In the genomic region with DNA sequence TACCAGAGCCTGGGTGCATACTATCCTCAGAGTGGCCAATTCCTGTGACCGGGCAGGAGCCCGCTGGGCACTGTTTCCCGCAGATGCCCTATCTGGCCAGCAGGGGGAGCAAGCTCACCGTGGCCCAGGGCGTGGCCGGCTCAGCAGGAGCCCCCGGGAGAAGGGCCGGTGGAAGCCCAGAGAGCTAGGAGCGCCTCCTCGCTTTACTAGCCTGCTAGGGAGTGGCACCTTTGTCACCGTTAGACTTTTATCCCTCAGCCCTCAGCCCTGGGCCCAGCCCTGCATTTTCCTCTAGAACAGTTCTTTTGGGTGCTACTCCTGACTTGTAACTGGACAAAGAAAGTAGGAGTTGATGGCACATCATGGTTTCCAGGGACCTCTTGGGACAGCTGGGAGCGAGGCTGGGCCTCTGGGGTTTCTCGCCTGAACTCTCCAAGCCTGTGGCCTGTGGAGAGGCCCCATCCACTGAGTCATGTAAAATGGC, we compare ENCODE assay signal across 8 cellular contexts. TPM values are rescaled to one million over a fixed set of nuclear protein-coding genes. Genes with fewer than 3 reads are reported as not detected.
DNase-seq lines count a peak whose midpoint lies in the region; TF ChIP-seq lines count a peak whose summit lies in the region.

No MANE protein-coding gene starts in this region.

- H2AFZ ChIP-seq in SU-DHL-6 (ENCODE audit: low read depth, low read length, severe bottlenecking): no peak overlapping the region

- H3K79me2 ChIP-seq in SU-DHL-6 (ENCODE audit: insufficient read depth, low read length): no peaks in the 10 kb centered on the region

- H3F3A ChIP-seq in SU-DHL-6 (ENCODE audit: insufficient read depth): no peaks in the 10 kb centered on the region

- H4K20me1 ChIP-seq in SU-DHL-6 (ENCODE audit: low read depth, low read length): no peaks in the 10 kb centered on the region

- H3K9me3 ChIP-seq in MG63 (no peaks in the 10 kb centered on the region), SU-DHL-6 (ENCODE audit: insufficient read depth, low read length) (no peaks in the 10 kb centered on the region), cardiac muscle cell (ENCODE audit: low read depth) (no peaks in the 10 kb centered on the region)

- DNase-seq in GM10266 (ENCODE audit: extremely low spot score) (peak; percentile 78), H7 (peak; percentile 93), MG63 (peak; percentile 67), cardiac muscle cell (ENCODE audit: low read depth in 1 of 2, low spot score in 1 of 2) (peak; percentile 71 to 78), retina (peak; percentile 79), KG1 (lab: John Stamatoyannopoulos, UW) (no peak)
- DNase-seq in activated naive CD4-positive, alpha-beta T cell treated with anti-CD3 and anti-CD28 coated beads, Interleukin-2, amount 50 U/mL, for 16 hours: peak; percentile 62

- no peaks in the 10 kb centered on the region for H3K4me1 ChIP-seq in cardiac muscle cell (ENCODE audit: low read depth)

- no peak overlapping the region for H3K27ac ChIP-seq in SU-DHL-6 (ENCODE audit: low read depth, low read length)
- H3K27ac ChIP-seq in cardiac muscle cell: no peak overlapping the region

- H3K27me3 ChIP-seq in H7 (ENCODE audit: control insufficient read depth, insufficient read depth, low read length): no peaks in the 10 kb centered on the region
- no peaks in the 10 kb centered on the region for H3K27me3 ChIP-seq in MG63
- no peaks in the 10 kb centered on the region for H3K27me3 ChIP-seq in SU-DHL-6 (ENCODE audit: low read length)
- H3K27me3 ChIP-seq in cardiac muscle cell: no peaks in the 10 kb centered on the region

- H3K36me3 ChIP-seq in H7 (replicated peaks; ENCODE audit: control insufficient read depth, insufficient read depth, low read length) (no peaks in the 10 kb centered on the region), MG63 (no peaks in the 10 kb centered on the region), SU-DHL-6 (ENCODE audit: low read length) (no peaks in the 10 kb centered on the region), cardiac muscle cell (no peaks in the 10 kb centered on the region)

- H3K9ac ChIP-seq in SU-DHL-6 (ENCODE audit: low read length): no peak overlapping the region

- H3K4me3 ChIP-seq in H7 (ENCODE audit: insufficient read depth, low read depth, low read length) (no peak overlapping the region), MG63 (no peak overlapping the region), SU-DHL-6 (ENCODE audit: insufficient read depth, low read length, poor library complexity, severe bottlenecking) (no peak overlapping the region), cardiac muscle cell (no peak overlapping the region)

- no peaks in the 10 kb centered on the region for H3K9me2 ChIP-seq in SU-DHL-6 (replicated peaks; ENCODE audit: insufficient read depth, low read length)

- TF ChIP-seq CTCF in GM10266 (IDR thresholded peaks at IDR 0.05; ENCODE audit: control insufficient read depth, insufficient read depth, low read depth, missing control alignments): peak; percentile 90
- peak; percentile 94 for TF ChIP-seq CTCF in SU-DHL-6 (IDR thresholded peaks at IDR 0.05; ENCODE audit: insufficient read depth, low read length, poor library complexity, severe bottlenecking)
- TF ChIP-seq CTCF in cardiac muscle cell (IDR thresholded peaks at IDR 0.05; ENCODE audit: low read depth, low read length): peak; percentile 99

- no peak overlapping the region for H3K4me2 ChIP-seq in SU-DHL-6 (ENCODE audit: low read depth, low read length, poor library complexity, severe bottlenecking)

RNA-seq across cellular contexts. Expression of a gene that starts 24.0 kb away (rescaled TPM):
- total RNA-seq in H7 (2014; rRNA removed; shearing (Covaris generic)): 86.6 and 90.0 TPM in 2 replicates
- 15.5 and 27.9 TPM in 2 replicates for total RNA-seq in MG63 (2014; rRNA removed; shearing (Covaris generic); ENCODE audit: low replicate concordance)
- 16.1 and 27.4 TPM in 2 replicates for total RNA-seq in cardiac muscle cell
- polyA plus RNA-seq in cardiac muscle cell: 25.9 and 28.7 TPM in 2 replicates

RNA-seq across cellular contexts. Expression of a gene that starts 56.8 kb away (rescaled TPM):
- total RNA-seq in H7 (2014; rRNA removed; shearing (Covaris generic)): 39.4 and 41.6 TPM in 2 replicates
- 5.3 and 11.1 TPM in 2 replicates for total RNA-seq in MG63 (2014; rRNA removed; shearing (Covaris generic); ENCODE audit: low replicate concordance)
- 61.8 and 70.3 TPM in 2 replicates for total RNA-seq in cardiac muscle cell
- polyA plus RNA-seq in cardiac muscle cell: 26.3 and 48.1 TPM in 2 replicates
